Comparison of ENCODE assay signal across 1 cellular context in the genomic region with DNA sequence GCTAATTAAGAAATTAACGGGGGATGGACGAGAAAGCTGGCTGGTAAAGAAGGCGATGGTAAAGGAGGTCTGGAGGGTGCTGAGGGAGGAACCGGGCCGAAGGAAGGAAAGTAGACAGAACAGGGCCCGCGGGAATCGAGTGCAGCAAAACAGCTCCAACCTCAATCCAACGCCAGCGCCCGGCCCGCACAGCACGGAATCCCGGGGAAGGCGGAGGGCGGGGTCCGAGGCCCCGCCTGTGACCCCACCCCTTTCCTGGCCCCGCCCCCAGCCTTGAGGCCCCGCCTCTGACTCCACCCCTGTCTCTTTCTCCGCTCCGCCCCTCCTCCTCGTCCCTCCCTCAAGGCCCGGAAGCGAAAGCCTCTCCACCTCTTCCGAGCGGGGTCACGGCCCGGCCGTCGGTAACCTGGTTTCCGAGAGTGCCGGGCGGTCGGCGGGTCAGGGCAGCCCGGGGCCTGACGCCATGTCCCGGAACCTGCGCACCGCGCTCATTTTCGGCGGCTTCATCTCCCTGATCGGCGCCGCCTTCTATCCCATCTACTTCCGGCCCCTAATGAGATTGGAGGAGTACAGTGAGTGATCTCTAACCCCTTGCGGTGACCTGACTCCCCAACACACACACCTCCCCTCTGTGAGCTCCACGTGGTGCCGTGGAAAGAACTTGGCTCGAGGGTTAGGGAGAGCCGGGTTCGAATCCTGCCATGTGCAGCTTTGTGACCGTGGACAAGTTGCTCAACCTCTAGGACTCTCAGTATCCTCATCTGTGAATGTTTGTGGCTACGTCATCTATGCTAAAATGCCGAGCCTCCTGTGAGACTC.
TF ChIP-seq lines count a peak whose summit lies in the region.

A gene (plus strand): TSS at position 370 of the 819 bp plus-strand sequence. CDS start 94 bp downstream, at position 464.

TF ChIP-seq in K562, 482 proteins besides CTCF, POLR2A, EP300 and RAD21 (continued from another document and continues in another):
- TF ChIP-seq TSC22D4 (tag; IDR thresholded peaks at IDR 0.05) (no peak), IFI16 (CRISPR knock-in tag; IDR thresholded peaks at IDR 0.05) (no peak), ZBTB7A (IDR thresholded peaks at IDR 0.05; ENCODE audit: borderline replicate concordance, control insufficient read depth, low read depth, low read length) (no peak), TCF3 (CRISPR knock-in tag; IDR thresholded peaks at IDR 0.05) (peak; percentile 42; the same call in 1 of the 2 replicates), PHF21A (IDR thresholded peaks at IDR 0.05; ENCODE audit: borderline replicate concordance, low read depth) (no peak), ZBTB17 (CRISPR knock-in tag; IDR thresholded peaks at IDR 0.05) (no peak), PURB (CRISPR knock-in tag; IDR thresholded peaks at IDR 0.05; ENCODE audit: low read depth) (no peak), RCOR1 (IDR thresholded peaks at IDR 0.05; ENCODE audit: borderline replicate concordance in 1 of 2, low read depth in 2 of 2, low read length in 2 of 2) (peak; percentile 52 to 60; a peak in 3 of 4 replicates), TBP (optimal IDR thresholded peaks at IDR 0.05; ENCODE audit: low read depth, low read length) (peak; percentile 96), ZNF668 (CRISPR knock-in tag; IDR thresholded peaks at IDR 0.05) (no peak), KDM4B (IDR thresholded peaks at IDR 0.05; ENCODE audit: borderline replicate concordance in 2 of 2, low read depth in 1 of 2) (0 out of 4 replicates have a peak, but pooled peaks of 1 of the 2 experiments have one; percentile 57), SMARCE1 (IDR thresholded peaks at IDR 0.05) (no peak), ZNF780A (CRISPR knock-in tag; IDR thresholded peaks at IDR 0.05) (no peak), EGR1 (conservative IDR thresholded peaks at IDR 0.05) (peak; percentile 58), ZNF324 (CRISPR knock-in tag; IDR thresholded peaks at IDR 0.05) (no peak), HDAC6 (IDR thresholded peaks at IDR 0.05; ENCODE audit: low read depth, low read length) (no peak), SMAD4 (CRISPR knock-in tag; conservative IDR thresholded peaks at IDR 0.05) (peak; percentile 64; the same call in 1 of the 2 replicates), CBX8 (IDR thresholded peaks at IDR 0.05; ENCODE audit: borderline replicate concordance, extremely low read depth, low read depth, low read length, poor library complexity, severe bottlenecking) (no peak), ADNP (tag; IDR thresholded peaks at IDR 0.05) (0 out of 2 replicates have a peak, but pooled peaks have one; percentile 11), ZKSCAN3 (CRISPR knock-in tag; IDR thresholded peaks at IDR 0.05) (no peak), ARID2 (IDR thresholded peaks at IDR 0.05) (no peak), RBBP5 (IDR thresholded peaks at IDR 0.05; ENCODE audit: borderline replicate concordance, insufficient read depth, low read length, poor library complexity, severe bottlenecking) (peak; percentile 81), TEAD1 (CRISPR knock-in tag; IDR thresholded peaks at IDR 0.05) (no peak), CREBBP (IDR thresholded peaks at IDR 0.05; ENCODE audit: low read depth, low read length) (no peak), NFE2L1 (tag; IDR thresholded peaks at IDR 0.05; ENCODE audit: borderline replicate concordance, low read depth) (no peak), STAT5B (CRISPR knock-in tag; IDR thresholded peaks at IDR 0.05) (no peak), ZBTB1 (CRISPR knock-in tag; IDR thresholded peaks at IDR 0.05; ENCODE audit: borderline replicate concordance, low read depth) (no peak), C11orf30 (IDR thresholded peaks at IDR 0.05; ENCODE audit: low read depth) (peak; percentile 57), CREM (IDR thresholded peaks at IDR 0.05; ENCODE audit: low read depth) (peak; percentile 80), XRCC5 (IDR thresholded peaks at IDR 0.05; ENCODE audit: low read depth, low read length) (no peak), ZFPM2 (CRISPR knock-in tag; IDR thresholded peaks at IDR 0.05) (no peak), RUNX1 (IDR thresholded peaks at IDR 0.05; ENCODE audit: low read depth) (no peak), ZFP1 (CRISPR knock-in tag; IDR thresholded peaks at IDR 0.05) (no peak), NEUROD1 (IDR thresholded peaks at IDR 0.05; ENCODE audit: borderline replicate concordance, low read depth, low read length, partially characterized antibody) (peak; percentile 52), BRF1 (IDR thresholded peaks at IDR 0.05; ENCODE audit: borderline replicate concordance, extremely low read depth, insufficient read length) (no peak), MECOM (CRISPR knock-in tag; IDR thresholded peaks at IDR 0.05) (no peak)
- TF ChIP-seq, protein P1, sequence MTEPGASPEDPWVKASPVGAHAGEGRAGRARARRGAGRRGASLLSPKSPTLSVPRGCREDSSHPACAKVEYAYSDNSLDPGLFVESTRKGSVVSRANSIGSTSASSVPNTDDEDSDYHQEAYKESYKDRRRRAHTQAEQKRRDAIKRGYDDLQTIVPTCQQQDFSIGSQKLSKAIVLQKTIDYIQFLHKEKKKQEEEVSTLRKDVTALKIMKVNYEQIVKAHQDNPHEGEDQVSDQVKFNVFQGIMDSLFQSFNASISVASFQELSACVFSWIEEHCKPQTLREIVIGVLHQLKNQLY (CRISPR knock-in tag; conservative IDR thresholded peaks at IDR 0.05) = no peak
- TF ChIP-seq, protein P2, sequence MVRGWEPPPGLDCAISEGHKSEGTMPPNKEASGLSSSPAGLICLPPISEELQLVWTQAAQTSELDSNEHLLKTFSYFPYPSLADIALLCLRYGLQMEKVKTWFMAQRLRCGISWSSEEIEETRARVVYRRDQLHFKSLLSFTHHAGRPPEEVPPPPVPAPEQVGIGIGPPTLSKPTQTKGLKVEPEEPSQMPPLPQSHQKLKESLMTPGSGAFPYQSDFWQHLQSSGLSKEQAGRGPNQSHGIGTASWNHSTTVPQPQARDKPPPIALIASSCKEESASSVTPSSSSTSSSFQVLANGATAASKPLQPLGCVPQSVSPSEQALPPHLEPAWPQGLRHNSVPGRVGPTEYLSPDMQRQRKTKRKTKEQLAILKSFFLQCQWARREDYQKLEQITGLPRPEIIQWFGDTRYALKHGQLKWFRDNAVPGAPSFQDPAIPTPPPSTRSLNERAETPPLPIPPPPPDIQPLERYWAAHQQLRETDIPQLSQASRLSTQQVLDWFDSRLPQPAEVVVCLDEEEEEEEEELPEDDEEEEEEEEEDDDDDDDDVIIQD (CRISPR knock-in tag; IDR thresholded peaks at IDR 0.05) = no peak
- TF ChIP-seq, protein P3, sequence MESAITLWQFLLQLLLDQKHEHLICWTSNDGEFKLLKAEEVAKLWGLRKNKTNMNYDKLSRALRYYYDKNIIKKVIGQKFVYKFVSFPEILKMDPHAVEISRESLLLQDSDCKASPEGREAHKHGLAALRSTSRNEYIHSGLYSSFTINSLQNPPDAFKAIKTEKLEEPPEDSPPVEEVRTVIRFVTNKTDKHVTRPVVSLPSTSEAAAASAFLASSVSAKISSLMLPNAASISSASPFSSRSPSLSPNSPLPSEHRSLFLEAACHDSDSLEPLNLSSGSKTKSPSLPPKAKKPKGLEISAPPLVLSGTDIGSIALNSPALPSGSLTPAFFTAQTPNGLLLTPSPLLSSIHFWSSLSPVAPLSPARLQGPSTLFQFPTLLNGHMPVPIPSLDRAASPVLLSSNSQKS (CRISPR knock-in tag; IDR thresholded peaks at IDR 0.05) = no peak
- TF ChIP-seq, protein P4, sequence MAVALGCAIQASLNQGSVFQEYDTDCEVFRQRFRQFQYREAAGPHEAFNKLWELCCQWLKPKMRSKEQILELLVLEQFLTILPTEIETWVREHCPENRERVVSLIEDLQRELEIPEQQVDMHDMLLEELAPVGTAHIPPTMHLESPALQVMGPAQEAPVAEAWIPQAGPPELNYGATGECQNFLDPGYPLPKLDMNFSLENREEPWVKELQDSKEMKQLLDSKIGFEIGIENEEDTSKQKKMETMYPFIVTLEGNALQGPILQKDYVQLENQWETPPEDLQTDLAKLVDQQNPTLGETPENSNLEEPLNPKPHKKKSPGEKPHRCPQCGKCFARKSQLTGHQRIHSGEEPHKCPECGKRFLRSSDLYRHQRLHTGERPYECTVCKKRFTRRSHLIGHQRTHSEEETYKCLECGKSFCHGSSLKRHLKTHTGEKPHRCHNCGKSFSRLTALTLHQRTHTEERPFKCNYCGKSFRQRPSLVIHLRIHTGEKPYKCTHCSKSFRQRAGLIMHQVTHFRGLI (CRISPR knock-in tag; IDR thresholded peaks at IDR 0.05) = no peak
- TF ChIP-seq, protein P5, sequence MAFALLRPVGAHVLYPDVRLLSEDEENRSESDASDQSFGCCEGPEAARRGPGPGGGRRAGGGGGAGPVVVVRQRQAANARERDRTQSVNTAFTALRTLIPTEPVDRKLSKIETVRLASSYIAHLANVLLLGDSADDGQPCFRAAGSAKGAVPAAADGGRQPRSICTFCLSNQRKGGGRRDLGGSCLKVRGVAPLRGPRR (CRISPR knock-in tag; IDR thresholded peaks at IDR 0.05) = no peak
- TF ChIP-seq, protein P6, sequence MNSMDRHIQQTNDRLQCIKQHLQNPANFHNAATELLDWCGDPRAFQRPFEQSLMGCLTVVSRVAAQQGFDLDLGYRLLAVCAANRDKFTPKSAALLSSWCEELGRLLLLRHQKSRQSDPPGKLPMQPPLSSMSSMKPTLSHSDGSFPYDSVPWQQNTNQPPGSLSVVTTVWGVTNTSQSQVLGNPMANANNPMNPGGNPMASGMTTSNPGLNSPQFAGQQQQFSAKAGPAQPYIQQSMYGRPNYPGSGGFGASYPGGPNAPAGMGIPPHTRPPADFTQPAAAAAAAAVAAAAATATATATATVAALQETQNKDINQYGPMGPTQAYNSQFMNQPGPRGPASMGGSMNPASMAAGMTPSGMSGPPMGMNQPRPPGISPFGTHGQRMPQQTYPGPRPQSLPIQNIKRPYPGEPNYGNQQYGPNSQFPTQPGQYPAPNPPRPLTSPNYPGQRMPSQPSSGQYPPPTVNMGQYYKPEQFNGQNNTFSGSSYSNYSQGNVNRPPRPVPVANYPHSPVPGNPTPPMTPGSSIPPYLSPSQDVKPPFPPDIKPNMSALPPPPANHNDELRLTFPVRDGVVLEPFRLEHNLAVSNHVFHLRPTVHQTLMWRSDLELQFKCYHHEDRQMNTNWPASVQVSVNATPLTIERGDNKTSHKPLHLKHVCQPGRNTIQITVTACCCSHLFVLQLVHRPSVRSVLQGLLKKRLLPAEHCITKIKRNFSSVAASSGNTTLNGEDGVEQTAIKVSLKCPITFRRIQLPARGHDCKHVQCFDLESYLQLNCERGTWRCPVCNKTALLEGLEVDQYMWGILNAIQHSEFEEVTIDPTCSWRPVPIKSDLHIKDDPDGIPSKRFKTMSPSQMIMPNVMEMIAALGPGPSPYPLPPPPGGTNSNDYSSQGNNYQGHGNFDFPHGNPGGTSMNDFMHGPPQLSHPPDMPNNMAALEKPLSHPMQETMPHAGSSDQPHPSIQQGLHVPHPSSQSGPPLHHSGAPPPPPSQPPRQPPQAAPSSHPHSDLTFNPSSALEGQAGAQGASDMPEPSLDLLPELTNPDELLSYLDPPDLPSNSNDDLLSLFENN (IDR thresholded peaks at IDR 0.05; ENCODE audit: low read depth in 2 of 2, low read length in 2 of 2) = 0 out of 4 replicates have a peak, but pooled peaks of 1 of the 2 experiments have one; percentile 28
- TF ChIP-seq, protein P7, sequence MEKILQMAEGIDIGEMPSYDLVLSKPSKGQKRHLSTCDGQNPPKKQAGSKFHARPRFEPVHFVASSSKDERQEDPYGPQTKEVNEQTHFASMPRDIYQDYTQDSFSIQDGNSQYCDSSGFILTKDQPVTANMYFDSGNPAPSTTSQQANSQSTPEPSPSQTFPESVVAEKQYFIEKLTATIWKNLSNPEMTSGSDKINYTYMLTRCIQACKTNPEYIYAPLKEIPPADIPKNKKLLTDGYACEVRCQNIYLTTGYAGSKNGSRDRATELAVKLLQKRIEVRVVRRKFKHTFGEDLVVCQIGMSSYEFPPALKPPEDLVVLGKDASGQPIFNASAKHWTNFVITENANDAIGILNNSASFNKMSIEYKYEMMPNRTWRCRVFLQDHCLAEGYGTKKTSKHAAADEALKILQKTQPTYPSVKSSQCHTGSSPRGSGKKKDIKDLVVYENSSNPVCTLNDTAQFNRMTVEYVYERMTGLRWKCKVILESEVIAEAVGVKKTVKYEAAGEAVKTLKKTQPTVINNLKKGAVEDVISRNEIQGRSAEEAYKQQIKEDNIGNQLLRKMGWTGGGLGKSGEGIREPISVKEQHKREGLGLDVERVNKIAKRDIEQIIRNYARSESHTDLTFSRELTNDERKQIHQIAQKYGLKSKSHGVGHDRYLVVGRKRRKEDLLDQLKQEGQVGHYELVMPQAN (IDR thresholded peaks at IDR 0.05; ENCODE audit: borderline replicate concordance) = peak; percentile 92; the same call in 1 of the 2 replicates
- TF ChIP-seq, protein P8, sequence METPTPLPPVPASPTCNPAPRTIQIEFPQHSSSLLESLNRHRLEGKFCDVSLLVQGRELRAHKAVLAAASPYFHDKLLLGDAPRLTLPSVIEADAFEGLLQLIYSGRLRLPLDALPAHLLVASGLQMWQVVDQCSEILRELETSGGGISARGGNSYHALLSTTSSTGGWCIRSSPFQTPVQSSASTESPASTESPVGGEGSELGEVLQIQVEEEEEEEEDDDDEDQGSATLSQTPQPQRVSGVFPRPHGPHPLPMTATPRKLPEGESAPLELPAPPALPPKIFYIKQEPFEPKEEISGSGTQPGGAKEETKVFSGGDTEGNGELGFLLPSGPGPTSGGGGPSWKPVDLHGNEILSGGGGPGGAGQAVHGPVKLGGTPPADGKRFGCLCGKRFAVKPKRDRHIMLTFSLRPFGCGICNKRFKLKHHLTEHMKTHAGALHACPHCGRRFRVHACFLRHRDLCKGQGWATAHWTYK (CRISPR knock-in tag; IDR thresholded peaks at IDR 0.05) = peak; percentile 43; the same call in 1 of the 2 replicates
- TF ChIP-seq, protein P9, sequence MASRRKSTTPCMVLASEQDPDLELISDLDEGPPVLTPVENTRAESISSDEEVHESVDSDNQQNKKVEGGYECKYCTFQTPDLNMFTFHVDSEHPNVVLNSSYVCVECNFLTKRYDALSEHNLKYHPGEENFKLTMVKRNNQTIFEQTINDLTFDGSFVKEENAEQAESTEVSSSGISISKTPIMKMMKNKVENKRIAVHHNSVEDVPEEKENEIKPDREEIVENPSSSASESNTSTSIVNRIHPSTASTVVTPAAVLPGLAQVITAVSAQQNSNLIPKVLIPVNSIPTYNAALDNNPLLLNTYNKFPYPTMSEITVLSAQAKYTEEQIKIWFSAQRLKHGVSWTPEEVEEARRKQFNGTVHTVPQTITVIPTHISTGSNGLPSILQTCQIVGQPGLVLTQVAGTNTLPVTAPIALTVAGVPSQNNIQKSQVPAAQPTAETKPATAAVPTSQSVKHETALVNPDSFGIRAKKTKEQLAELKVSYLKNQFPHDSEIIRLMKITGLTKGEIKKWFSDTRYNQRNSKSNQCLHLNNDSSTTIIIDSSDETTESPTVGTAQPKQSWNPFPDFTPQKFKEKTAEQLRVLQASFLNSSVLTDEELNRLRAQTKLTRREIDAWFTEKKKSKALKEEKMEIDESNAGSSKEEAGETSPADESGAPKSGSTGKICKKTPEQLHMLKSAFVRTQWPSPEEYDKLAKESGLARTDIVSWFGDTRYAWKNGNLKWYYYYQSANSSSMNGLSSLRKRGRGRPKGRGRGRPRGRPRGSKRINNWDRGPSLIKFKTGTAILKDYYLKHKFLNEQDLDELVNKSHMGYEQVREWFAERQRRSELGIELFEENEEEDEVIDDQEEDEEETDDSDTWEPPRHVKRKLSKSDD (conservative IDR thresholded peaks at IDR 0.05; ENCODE audit: low read length) = no peak
